19 cellular contexts compared by ENCODE assay signal in genomic region chr3:14514323-14514720, GRCh38. TPM values are rescaled to one million over a fixed set of nuclear protein-coding genes. Genes with fewer than 3 reads are reported as not detected.
"Had no signal": no experiment of that assay in that cellular context is flagged by ENCODE, and none has a peak within 500 bp of the region (broad histone marks: within the 10 kb centered on the region; RNA-seq: fewer than 3 reads in every experiment).

No MANE protein-coding gene starts in this region.

- ATAC-seq: activated CD4-positive, alpha-beta T cell treated with anti-CD3 and anti-CD28 coated beads for 36 hours; activated CD8-positive, alpha-beta T cell treated with anti-CD3 and anti-CD28 coated beads, Interleukin-2, amount 10 ng/mL, durations not matched to agents 7 days and 5 days; body of pancreas; effector memory CD8-positive, alpha-beta T cell; left lobe of liver; pancreas; stimulated activated naive B cell treated with anti-CD40 and anti-IgM and Interleukin-4, amounts not matched to agents 10 μg/mL and 1 μg/mL and 100 μg/mL, for 72 hours had no signal

- H3K4me1 Mint-ChIP-seq: activated CD4-positive, alpha-beta T cell treated with anti-CD3 and anti-CD28 coated beads for 36 hours; activated naive CD4-positive, alpha-beta T cell treated with anti-CD3 and anti-CD28 coated beads, Interleukin-2, amount 10 ng/mL, durations not matched to agents 7 days and 5 days had no signal

- DNase-seq: activated CD4-positive, alpha-beta T cell treated with anti-CD3 and anti-CD28 coated beads for 36 hours; activated CD8-positive, alpha-beta memory T cell treated with anti-CD3 and anti-CD28 coated beads, Interleukin-2, amount 50 U/mL, for 48 hours; activated CD8-positive, alpha-beta T cell treated with anti-CD3 and anti-CD28 coated beads, Interleukin-2, amount 10 ng/mL, durations not matched to agents 7 days and 5 days; activated naive CD4-positive, alpha-beta T cell treated with anti-CD3 and anti-CD28 coated beads, Interleukin-2, amount 10 ng/mL, durations not matched to agents 7 days and 5 days; body of pancreas; central memory CD4-positive, alpha-beta T cell; effector memory CD8-positive, alpha-beta T cell; mesenchymal stem cell; retina; SIG-M5; stimulated activated naive B cell treated with anti-CD40 and anti-IgM and Interleukin-4, amounts not matched to agents 10 μg/mL and 1 μg/mL and 100 μg/mL, for 72 hours; substantia nigra; trophoblast cell had no signal

- H3K27ac ChIP-seq: body of pancreas, pancreas had no signal

- H3K36me3 Mint-ChIP-seq: activated naive CD4-positive, alpha-beta T cell treated with anti-CD3 and anti-CD28 coated beads, Interleukin-2, amount 10 ng/mL, durations not matched to agents 7 days and 5 days; stimulated activated naive B cell treated with anti-CD40 and anti-IgM and Interleukin-4, amounts not matched to agents 10 μg/mL and 1 μg/mL and 100 μg/mL, for 72 hours had no signal

- H3K4me3 Mint-ChIP-seq: activated CD4-positive, alpha-beta T cell treated with anti-CD3 and anti-CD28 coated beads for 36 hours; activated CD8-positive, alpha-beta T cell treated with anti-CD3 and anti-CD28 coated beads, Interleukin-2, amount 10 ng/mL, durations not matched to agents 7 days and 5 days; activated naive CD4-positive, alpha-beta T cell treated with anti-CD3 and anti-CD28 coated beads, Interleukin-2, amount 10 ng/mL, durations not matched to agents 7 days and 5 days; dendritic cell treated with granulocyte-macrophage colony-stimulating factor and Interleukin-4, amounts not matched to agents 40 ng/mL and 50 ng/mL, for 4 days; effector memory CD8-positive, alpha-beta T cell; neural crest cell; stimulated activated naive B cell treated with anti-CD40 and anti-IgM and Interleukin-4, amounts not matched to agents 10 μg/mL and 1 μg/mL and 100 μg/mL, for 72 hours; T-helper 2 cell treated with Interferon-gamma antibody and Interleukin-4, amounts not matched to agents 5 μg/mL and 100 μg/mL, for 36 hours had no signal

- H3K27ac Mint-ChIP-seq: activated CD4-positive, alpha-beta T cell treated with anti-CD3 and anti-CD28 coated beads for 36 hours; activated CD8-positive, alpha-beta T cell treated with anti-CD3 and anti-CD28 coated beads, Interleukin-2, amount 10 ng/mL, durations not matched to agents 7 days and 5 days; activated naive CD4-positive, alpha-beta T cell treated with anti-CD3 and anti-CD28 coated beads, Interleukin-2, amount 10 ng/mL, durations not matched to agents 7 days and 5 days; dendritic cell treated with granulocyte-macrophage colony-stimulating factor and Interleukin-4, amounts not matched to agents 40 ng/mL and 50 ng/mL, for 4 days; effector memory CD8-positive, alpha-beta T cell; stimulated activated naive B cell treated with anti-CD40 and anti-IgM and Interleukin-4, amounts not matched to agents 10 μg/mL and 1 μg/mL and 100 μg/mL, for 72 hours; T-helper 2 cell treated with Interferon-gamma antibody and Interleukin-4, amounts not matched to agents 5 μg/mL and 100 μg/mL, for 36 hours had no signal

- H3K9me3 ChIP-seq: body of pancreas, pancreas had no signal

- H3K27me3 ChIP-seq: body of pancreas, pancreas had no signal

- H3K4me1 ChIP-seq: body of pancreas, pancreas had no signal

- H3K9me3 Mint-ChIP-seq: activated naive CD4-positive, alpha-beta T cell treated with anti-CD3 and anti-CD28 coated beads, Interleukin-2, amount 10 ng/mL, durations not matched to agents 7 days and 5 days; dendritic cell treated with granulocyte-macrophage colony-stimulating factor and Interleukin-4, amounts not matched to agents 40 ng/mL and 50 ng/mL, for 4 days; effector memory CD8-positive, alpha-beta T cell; neural crest cell; stimulated activated naive B cell treated with anti-CD40 and anti-IgM and Interleukin-4, amounts not matched to agents 10 μg/mL and 1 μg/mL and 100 μg/mL, for 72 hours; T-helper 2 cell treated with Interferon-gamma antibody and Interleukin-4, amounts not matched to agents 5 μg/mL and 100 μg/mL, for 36 hours had no signal

- H3K36me3 ChIP-seq: pancreas had no signal

- H3K27me3 Mint-ChIP-seq: activated CD4-positive, alpha-beta T cell treated with anti-CD3 and anti-CD28 coated beads for 36 hours had no signal

- H3K4me3 ChIP-seq: body of pancreas, pancreas, smooth muscle cell had no signal

- H3K4me2 ChIP-seq: smooth muscle cell had no signal

RNA-seq across cellular contexts. Expression of gene GRIP2, which starts 25.8 kb away (rescaled TPM):
- total RNA-seq: activated CD4-positive, alpha-beta T cell treated with anti-CD3 and anti-CD28 coated beads for 36 hours; activated CD8-positive, alpha-beta T cell treated with anti-CD3 and anti-CD28 coated beads, Interleukin-2, amount 10 ng/mL, durations not matched to agents 7 days and 5 days had no signal
